ENCODE assay signal across 8 cellular contexts in the genomic region with DNA sequence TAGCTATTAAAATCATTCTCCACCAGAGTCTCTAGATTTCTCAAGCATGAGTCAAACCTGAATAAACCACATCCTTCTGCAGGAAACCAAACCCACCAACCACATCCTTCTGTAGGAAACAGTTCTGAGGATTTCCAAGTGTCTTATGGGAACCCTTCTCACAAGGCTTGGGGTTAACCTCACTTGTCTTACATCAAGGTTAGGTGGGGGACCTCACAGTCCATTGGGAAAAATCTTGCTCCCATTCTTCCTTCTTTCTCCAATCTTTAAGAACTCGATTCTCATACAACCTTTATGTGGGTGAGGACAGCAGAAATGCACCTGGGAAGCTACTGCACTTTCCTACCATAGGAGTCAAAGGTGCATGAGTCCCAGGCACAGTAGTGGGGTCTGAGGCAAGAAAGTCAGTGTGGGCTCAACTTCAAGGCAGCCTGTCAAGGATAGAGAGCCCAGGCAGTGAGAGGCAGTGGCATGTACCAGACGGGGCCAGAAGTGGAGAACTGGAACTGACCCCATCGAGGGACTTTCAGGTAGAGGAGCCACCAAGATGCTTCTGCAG.
DNase-seq lines count a peak whose midpoint lies in the region; ATAC-seq, FAIRE-seq and TF ChIP-seq lines count a peak whose summit lies in the region.
"Had no signal": no experiment of that assay in that cellular context is flagged by ENCODE, and none has a peak within 500 bp of the region (broad histone marks: within the 10 kb centered on the region; RNA-seq: fewer than 3 reads in every experiment).

No MANE protein-coding gene starts in this region.

- no peak overlapping the region for H3K4me3 ChIP-seq in astrocyte (ENCODE audit: insufficient read depth, low read depth, low read length)
- H3K4me3 ChIP-seq in small intestine (ENCODE audit: low read depth in 1 of 2, low read length in 2 of 2), result no peak overlapping the region
- H3K4me3 ChIP-seq in right cardiac atrium (ENCODE audit: low read length), result no peak overlapping the region

- peak; percentile 91 for FAIRE-seq in astrocyte (lab: Jason Lieb, UNC)
- no peak for FAIRE-seq in small intestine (lab: Jason Lieb, UNC)
- FAIRE-seq: colon had no signal

- H2AFZ ChIP-seq in astrocyte (ENCODE audit: low read depth, low read length), result peak overlapping the region; percentile 13

- H3K9me3 Mint-ChIP-seq in astrocyte (ENCODE audit: unreplicated experiment), result peaks cover 7% of the 10 kb centered on the region

- H3K36me3 ChIP-seq in astrocyte (ENCODE audit: insufficient read depth, low read length), result no peaks in the 10 kb centered on the region
- H3K36me3 ChIP-seq in small intestine (ENCODE audit: control insufficient read depth in 2 of 2, insufficient read depth in 2 of 2, low read length in 2 of 2), result no peaks in the 10 kb centered on the region

- no peaks in the 10 kb centered on the region for H3K27me3 ChIP-seq in astrocyte (ENCODE audit: insufficient read depth, low read length)
- no peaks in the 10 kb centered on the region for H3K27me3 ChIP-seq in small intestine (ENCODE audit: control insufficient read depth in 2 of 2, insufficient read depth in 2 of 2, low read length in 2 of 2)
- H3K27me3 ChIP-seq in right cardiac atrium (ENCODE audit: control insufficient read depth, insufficient read depth), result no peaks in the 10 kb centered on the region

- 43 to 66% (median 57%) methylated on average over 3 of the region's 3 CpGs for WGBS in small intestine, 3 donors
- WGBS in right cardiac atrium, result 72% methylated on average over 3 of the region's 3 CpGs

- peaks cover 15% of the 10 kb centered on the region for H3K4me1 ChIP-seq in astrocyte (ENCODE audit: insufficient read depth, low read length)
- H3K4me1 ChIP-seq in small intestine (ENCODE audit: control insufficient read depth in 2 of 2, insufficient read depth in 1 of 2, low read depth in 1 of 2, low read length in 1 of 2), result peaks cover 0 to 2% of the 10 kb centered on the region in 2 donors
- H3K4me1 ChIP-seq in right cardiac atrium (ENCODE audit: control insufficient read depth, insufficient read depth, low read length), result no peaks in the 10 kb centered on the region

- DNase-seq in SIG-M5 (lab: John Stamatoyannopoulos, UW) (peak; percentile 40), astrocyte (ENCODE audit: low read depth) (peak; percentile 95), small intestine (peak; percentile 70), right cardiac atrium (no peak), NCI-H1092 (lab: John Stamatoyannopoulos, UW) (no peak)

- peaks cover 38% of the 10 kb centered on the region for H3K27me3 Mint-ChIP-seq in astrocyte (ENCODE audit: low read depth, unreplicated experiment)

- intact Hi-C loops in right cardiac atrium (cut with DNase I), result no loop called here

- no peak for TF ChIP-seq CTCF in astrocyte (IDR thresholded peaks at IDR 0.05; ENCODE audit: insufficient read depth, low read depth, low read length)

- H3K36me3 Mint-ChIP-seq in astrocyte (ENCODE audit: low read depth, unreplicated experiment), result no peaks in the 10 kb centered on the region

- H3K4me2 ChIP-seq in astrocyte (ENCODE audit: low read length), result peak overlapping the region; percentile 72

- no peak overlapping the region for H3K4me3 Mint-ChIP-seq in astrocyte (ENCODE audit: unreplicated experiment)

- H3K27ac Mint-ChIP-seq in astrocyte (ENCODE audit: unreplicated experiment), result peak overlapping the region; percentile 34

- ATAC-seq in GM18870 (IDR thresholded peaks at IDR 0.05; ENCODE audit: unreplicated experiment) (peak; percentile 98), HG02938 (IDR thresholded peaks at IDR 0.05; ENCODE audit: unreplicated experiment) (peak; percentile 97), right cardiac atrium (no peak)

- H4K20me1 ChIP-seq in astrocyte (ENCODE audit: insufficient read depth, low read length), result no peaks in the 10 kb centered on the region

- no peaks in the 10 kb centered on the region for H3K9me3 ChIP-seq in astrocyte (ENCODE audit: insufficient read depth, low read depth, low read length)
- H3K9me3 ChIP-seq in small intestine (ENCODE audit: control insufficient read depth, low read depth), result no peaks in the 10 kb centered on the region
- H3K9me3 ChIP-seq in right cardiac atrium (ENCODE audit: control insufficient read depth, low read length), result no peaks in the 10 kb centered on the region

- H3K27ac ChIP-seq in astrocyte (ENCODE audit: low read depth, low read length) (no peak overlapping the region), small intestine (ENCODE audit: low read depth in 1 of 2, low read length in 1 of 2) (no peak overlapping the region), right cardiac atrium (ENCODE audit: low read length) (no peak overlapping the region)

- H3K4me1 Mint-ChIP-seq in astrocyte (ENCODE audit: low read depth, unreplicated experiment), result peaks cover 18% of the 10 kb centered on the region

- H3K9ac ChIP-seq in astrocyte (ENCODE audit: low read length), result no peak overlapping the region

- H3K79me2 ChIP-seq in astrocyte (ENCODE audit: insufficient read depth, low read length), result no peaks in the 10 kb centered on the region

Comparison
In these comparisons a context has a peak if more than half of its experiments do, and no peak if none do; other contexts are left out.
1. ATAC-seq: peak in GM18870 (single experiment) and HG02938 (single experiment); none in right cardiac atrium (0 of 2).
2. DNase-seq: peak in SIG-M5 (single experiment), astrocyte (single experiment) and small intestine (single experiment); none in right cardiac atrium (0 of 3) and NCI-H1092 (single experiment).